Comparison of ENCODE assay signal across 8 cellular contexts in the genomic region with DNA sequence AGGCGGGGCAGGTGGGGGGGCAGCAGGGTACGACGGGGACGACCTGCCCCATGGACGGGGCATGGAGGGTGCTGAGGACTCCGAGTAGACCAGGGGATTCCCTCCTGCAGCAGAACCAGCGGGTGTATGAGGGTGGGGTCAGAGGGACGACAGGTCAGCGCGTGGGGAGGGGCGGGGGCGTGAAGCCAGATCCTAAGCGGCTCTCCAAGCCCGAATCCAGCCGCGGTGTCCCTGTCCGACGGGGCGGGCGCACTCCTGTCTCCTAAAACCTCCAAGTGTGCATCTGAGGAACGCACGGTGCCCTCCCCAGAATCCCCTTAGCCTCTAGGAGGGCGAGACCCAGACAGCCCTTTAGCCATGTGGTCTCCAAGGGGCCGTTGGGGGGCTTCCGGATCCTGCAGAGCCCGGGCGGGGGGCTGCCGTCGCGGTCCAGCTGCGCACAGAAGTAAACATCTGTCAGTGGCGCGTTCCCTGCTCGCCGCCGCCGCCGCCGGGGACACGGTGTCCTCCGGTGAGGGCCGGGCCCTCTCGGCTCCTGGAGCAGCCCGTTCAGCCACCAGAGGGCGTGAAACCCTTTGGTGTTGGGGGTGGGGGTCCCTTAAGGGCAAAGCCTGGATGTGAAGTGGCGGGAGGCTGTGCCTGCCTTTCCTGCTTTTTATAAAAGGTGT. TPM values are rescaled to one million over a fixed set of nuclear protein-coding genes. Genes with fewer than 3 reads are reported as not detected.
DNase-seq lines count a peak whose midpoint lies in the region; ATAC-seq and TF ChIP-seq lines count a peak whose summit lies in the region.

No MANE protein-coding gene starts in this region.

- H4K8ac ChIP-seq in neuronal stem cell (ENCODE audit: low read depth, low read length) = no peak overlapping the region

- no CpG with 5 or more reads among the region's 46 CpGs for WGBS in neuronal stem cell (ENCODE audit: extremely low coverage in 2 of 2, insufficient read length in 2 of 2, insufficient replicate concordance in 1 of 2), 2 donors

- peak overlapping the region; percentile 83 for H3K18ac ChIP-seq in neuronal stem cell (ENCODE audit: low read length)

- H3K27me3 ChIP-seq in BJ (ENCODE audit: control insufficient read depth, insufficient read depth, low read length) (peaks cover 9% of the 10 kb centered on the region), neuronal stem cell (ENCODE audit: control insufficient read depth in 3 of 3, insufficient read depth in 3 of 3, low read depth in 1 of 3, low read length in 3 of 3) (peaks cover 0 to 13% (median 13%) of the 10 kb centered on the region in 3 experiments)

- H2BK12ac ChIP-seq in neuronal stem cell (ENCODE audit: low read length) = no peak overlapping the region

- peak overlapping the region; percentile 81 for H3K9ac ChIP-seq in neuronal stem cell (ENCODE audit: low read depth, low read length, poor library complexity)

- DNase-seq in BJ (ENCODE audit: low read depth) (no peak), NCI-H748 (lab: John Stamatoyannopoulos, UW; ENCODE audit: unreplicated experiment) (peak; percentile 79), activated T-cell treated with anti-CD3 and anti-CD28 coated beads for 24 hours (ENCODE audit: low read depth) (peak; percentile 49), fibroblast of gingiva (ENCODE audit: low read depth) (peak; percentile 21), neuronal stem cell (ENCODE audit: low spot score) (peak; percentile 82)

- H2BK120ac ChIP-seq in neuronal stem cell (ENCODE audit: low read depth, low read length) = no peak overlapping the region

- ATAC-seq in GM19455 (IDR thresholded peaks at IDR 0.05; ENCODE audit: unreplicated experiment) (no peak), GM18502 (IDR thresholded peaks at IDR 0.05; ENCODE audit: poor library complexity, unreplicated experiment) (no peak)

- POLR2A ChIA-PET in BJ (lab: Charles Lee) = no interaction called here
- POLR2A ChIA-PET in HEK293 (lab: Yijun Ruan, JAX) = no interaction called here

- peak overlapping the region; percentile 92 for H2AFZ ChIP-seq in neuronal stem cell (ENCODE audit: low read length)

- peak overlapping the region; percentile 66 for H3K4me2 ChIP-seq in neuronal stem cell (ENCODE audit: insufficient read depth, low read length, poor library complexity, severe bottlenecking)

- H3K36me3 ChIP-seq in BJ (ENCODE audit: control insufficient read depth, insufficient read depth, low read length) (no peaks in the 10 kb centered on the region), HEK293 (ENCODE audit: control insufficient read depth in 2 of 2, insufficient read depth in 1 of 2, low read length in 2 of 2) (no peaks in the 10 kb centered on the region), neuronal stem cell (replicated peaks in 1 of 2; ENCODE audit: control insufficient read depth in 2 of 2, insufficient read depth in 2 of 2, low read length in 2 of 2) (no peaks in the 10 kb centered on the region)

- H3K79me1 ChIP-seq in neuronal stem cell (ENCODE audit: low read depth, low read length) = peaks cover 7% of the 10 kb centered on the region

- H4K91ac ChIP-seq in neuronal stem cell (ENCODE audit: low read depth, low read length, poor library complexity) = no peak overlapping the region

- no peak overlapping the region for H3K27ac ChIP-seq in HEK293 (ENCODE audit: extremely low read depth, low read depth, low read length)
- H3K27ac ChIP-seq in neuronal stem cell (replicated peaks; ENCODE audit: low read length) = no peak overlapping the region

- CTCF ChIA-PET in BJ (lab: Yijun Ruan, JAX) (interaction anchor here (1.3 kb wide), 1 partner anchor 88 kb away, joined by 6 read pairs; no protein-coding TSS in a partner anchor), HEK293 (lab: Yijun Ruan, JAX) (interaction anchor here (0.6 to 1.6 kb wide), 4 partner anchors 17 to 88 kb away, joined by 3 to 8 read pairs (median 6); no protein-coding TSS in a partner anchor)

- no peak overlapping the region for H2BK5ac ChIP-seq in neuronal stem cell (ENCODE audit: low read length)

- H3K4ac ChIP-seq in neuronal stem cell (ENCODE audit: low read length) = no peak overlapping the region

- peak overlapping the region; percentile 56 for H3K14ac ChIP-seq in neuronal stem cell (ENCODE audit: low read length)

- peak; percentile 86 for TF ChIP-seq CTCF in BJ (IDR thresholded peaks at IDR 0.05; ENCODE audit: insufficient read depth, low read depth, low read length)
- TF ChIP-seq CTCF in HEK293 (tag by site-specific recombination; IDR thresholded peaks at IDR 0.05) = peak; percentile 85

- H3K23ac ChIP-seq in neuronal stem cell (ENCODE audit: low read depth, low read length, poor library complexity) = peak overlapping the region; percentile 43

- H2BK15ac ChIP-seq in neuronal stem cell (ENCODE audit: low read length) = peak overlapping the region; percentile 96

- H3K4me1 ChIP-seq in HEK293 (ENCODE audit: control insufficient read depth, insufficient read depth, low read length) (peaks cover 3% of the 10 kb centered on the region; the same call in 1 of the 2 replicates), neuronal stem cell (ENCODE audit: control insufficient read depth in 2 of 2, insufficient read depth in 1 of 2, low read depth in 1 of 2, low read length in 2 of 2) (peaks cover 18 to 24% of the 10 kb centered on the region in 2 donors)

- no peak overlapping the region for H2AK5ac ChIP-seq in neuronal stem cell (ENCODE audit: low read depth, low read length)

- no peak overlapping the region; the same call in 1 of the 2 replicates for H3K4me3 ChIP-seq in BJ (ENCODE audit: low read depth, low read length)
- peak overlapping the region; percentile 26 for H3K4me3 ChIP-seq in HEK293 (ENCODE audit: low read depth, low read length)
- peak overlapping the region; percentile 45 to 76 for H3K4me3 ChIP-seq in neuronal stem cell (ENCODE audit: low read length in 2 of 2)

- H3K9me3 ChIP-seq in HEK293 (ENCODE audit: control insufficient read depth, insufficient read depth, low read depth, low read length) = no peaks in the 10 kb centered on the region
- peaks cover 0 to 5% of the 10 kb centered on the region in 2 donors for H3K9me3 ChIP-seq in neuronal stem cell (replicated peaks in 1 of 2; ENCODE audit: control insufficient read depth in 2 of 2, insufficient read depth in 1 of 2, low read depth in 1 of 2, low read length in 2 of 2)

TF ChIP-seq in HEK293, 187 proteins besides CTCF, POLR2A, EP300 and RAD21 (continues in another document):
- TF ChIP-seq ZNF677 (tag by site-specific recombination; IDR thresholded peaks at IDR 0.05) (no peak), PATZ1 (tag by site-specific recombination; IDR thresholded peaks at IDR 0.05) (peak; percentile 83), ZNF596 (tag by site-specific recombination; IDR thresholded peaks at IDR 0.05) (no peak)
- TF ChIP-seq, protein P1, sequence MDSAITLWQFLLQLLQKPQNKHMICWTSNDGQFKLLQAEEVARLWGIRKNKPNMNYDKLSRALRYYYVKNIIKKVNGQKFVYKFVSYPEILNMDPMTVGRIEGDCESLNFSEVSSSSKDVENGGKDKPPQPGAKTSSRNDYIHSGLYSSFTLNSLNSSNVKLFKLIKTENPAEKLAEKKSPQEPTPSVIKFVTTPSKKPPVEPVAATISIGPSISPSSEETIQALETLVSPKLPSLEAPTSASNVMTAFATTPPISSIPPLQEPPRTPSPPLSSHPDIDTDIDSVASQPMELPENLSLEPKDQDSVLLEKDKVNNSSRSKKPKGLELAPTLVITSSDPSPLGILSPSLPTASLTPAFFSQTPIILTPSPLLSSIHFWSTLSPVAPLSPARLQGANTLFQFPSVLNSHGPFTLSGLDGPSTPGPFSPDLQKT (IDR thresholded peaks at IDR 0.05; ENCODE audit: borderline replicate concordance, low read depth, low read length) = no peak

RNA-seq across cellular contexts. Expression of gene NRTN, which starts 0.7 kb away (rescaled TPM):
- polyA plus RNA-seq in BJ (2011; rRNA removed) = 0.20 and 0.22 TPM in 2 replicates
- polyA minus RNA-seq in BJ (2011; rRNA and poly(A)+ RNA removed) = 0.41 TPM in 1 of 2 replicates, not detected in the other
- polyA plus RNA-seq in neuronal stem cell (2013, experiment 1 of 2) = 8.2 TPM
- polyA plus RNA-seq in neuronal stem cell (2013, experiment 2 of 2) = 7.9 TPM

RNA-seq across cellular contexts. Expression of gene DUS3L, which starts 14.6 kb away (rescaled TPM):
- 9.9 and 13.7 TPM in 2 replicates for polyA plus RNA-seq in BJ (2011; rRNA removed)
- polyA minus RNA-seq in BJ (2011; rRNA and poly(A)+ RNA removed) = 20.1 TPM in 2 replicates
- 11.6 TPM for polyA plus RNA-seq in neuronal stem cell (2013, experiment 1 of 2)
- 10.8 TPM for polyA plus RNA-seq in neuronal stem cell (2013, experiment 2 of 2)

RNA-seq across cellular contexts. Expression of gene PRR22, which starts 21.1 kb away (rescaled TPM):
- 0.28 and 0.53 TPM in 2 replicates for polyA plus RNA-seq in BJ (2011; rRNA removed)
- polyA minus RNA-seq in BJ (2011; rRNA and poly(A)+ RNA removed) = 0.14 and 0.46 TPM in 2 replicates
- 0.68 TPM for polyA plus RNA-seq in neuronal stem cell (2013, experiment 1 of 2)
- 0.62 TPM for polyA plus RNA-seq in neuronal stem cell (2013, experiment 2 of 2)

RNA-seq across cellular contexts. Expression of gene FUT6, which starts 33.9 kb away (rescaled TPM):
- not detected in 2 replicates for polyA plus RNA-seq in BJ (2011; rRNA removed)
- not detected in 2 replicates for polyA minus RNA-seq in BJ (2011; rRNA and poly(A)+ RNA removed)
- 0.11 TPM for polyA plus RNA-seq in neuronal stem cell (2013, experiment 1 of 2)
- polyA plus RNA-seq in neuronal stem cell (2013, experiment 2 of 2) = 0.06 TPM

RNA-seq across cellular contexts. Expression of gene FUT3, which starts 45.6 kb away (rescaled TPM):
- polyA plus RNA-seq in BJ (2011; rRNA removed) = not detected in 2 replicates
- polyA minus RNA-seq in BJ (2011; rRNA and poly(A)+ RNA removed) = not detected in 2 replicates
- polyA plus RNA-seq in neuronal stem cell (2013, experiment 1 of 2) = 1.4 TPM
- 1.3 TPM for polyA plus RNA-seq in neuronal stem cell (2013, experiment 2 of 2)
